In genomic region chr3:105862217-105862616, GRCh38 we compare ENCODE assay signal across 10 cellular contexts. TPM values are rescaled to one million over a fixed set of nuclear protein-coding genes. Genes with fewer than 3 reads are reported as not detected.
A peak's percentile ranks its signal among the peaks of the same experiment; 100 is the strongest.
DNase-seq lines count a peak whose midpoint lies in the region; ATAC-seq and TF ChIP-seq lines count a peak whose summit lies in the region.
"Had no signal": no experiment of that assay in that cellular context is flagged by ENCODE, and none has a peak within 500 bp of the region (broad histone marks: within the 10 kb centered on the region; RNA-seq: fewer than 3 reads in every experiment).

No MANE protein-coding gene starts in this region.

- peaks cover 92% of the 10 kb centered on the region for H3K79me2 ChIP-seq in neural cell (replicated peaks; ENCODE audit: insufficient read depth, low read length)

- POLR2A ChIA-PET in HEK293 (lab: Yijun Ruan, JAX), result no interaction called here

- peak; percentile 72 for ATAC-seq in GM18870 (IDR thresholded peaks at IDR 0.05; ENCODE audit: unreplicated experiment)
- ATAC-seq in HG03558 (IDR thresholded peaks at IDR 0.05; ENCODE audit: extremely low read depth, unreplicated experiment), result peak; percentile 72
- no peak for ATAC-seq in HG03108 (IDR thresholded peaks at IDR 0.05; ENCODE audit: unreplicated experiment)
- ATAC-seq: psoas muscle had no signal

- no peak overlapping the region for H2AFZ ChIP-seq in neural cell (ENCODE audit: low read depth, low read length)

- no peak for DNase-seq in activated T-cell treated with anti-CD3 and anti-CD28 coated beads, Interleukin-2, amount 50 U/mL, for 48 hours
- no peak for DNase-seq in GM19238 (ENCODE audit: insufficient read length, low spot score)
- DNase-seq in SW 1271 (lab: John Stamatoyannopoulos, UW), result no peak
- DNase-seq: KG1, psoas muscle had no signal

- H3K27ac ChIP-seq in HEK293 (ENCODE audit: extremely low read depth, low read depth, low read length) (no peak overlapping the region), neural cell (ENCODE audit: low read length) (no peak overlapping the region)
- H3K27ac ChIP-seq: psoas muscle had no signal

- H4K20me1 ChIP-seq in neural cell (ENCODE audit: insufficient read depth), result no peaks in the 10 kb centered on the region

- H3K4me1 ChIP-seq in HEK293 (ENCODE audit: control insufficient read depth, insufficient read depth, low read length), result 0 out of 2 replicates have a peak, but pooled peaks cover 4% of the 10 kb centered on the region

- H3F3A ChIP-seq in neural cell (ENCODE audit: insufficient read depth, low read length, poor library complexity, severe bottlenecking), result no peaks in the 10 kb centered on the region

- TF ChIP-seq CTCF in HEK293 (tag by site-specific recombination; IDR thresholded peaks at IDR 0.05) (no peak), neural cell (IDR thresholded peaks at IDR 0.05; ENCODE audit: poor library complexity, severe bottlenecking) (no peak)

- no peaks in the 10 kb centered on the region for H3K9me3 ChIP-seq in HEK293 (ENCODE audit: control insufficient read depth, insufficient read depth, low read depth, low read length)
- no peaks in the 10 kb centered on the region for H3K9me3 ChIP-seq in neural cell (ENCODE audit: low read length)
- H3K9me3 ChIP-seq: psoas muscle had no signal

- no peaks in the 10 kb centered on the region for H3K27me3 ChIP-seq in neural cell (ENCODE audit: insufficient read depth, low read depth, low read length)

- H3K36me3 ChIP-seq in HEK293 (ENCODE audit: control insufficient read depth in 2 of 2, insufficient read depth in 1 of 2, low read length in 2 of 2), result peaks cover 0 to 13% of the 10 kb centered on the region in 2 experiments; a peak in 1 of 3 replicates
- H3K36me3 ChIP-seq in neural cell (ENCODE audit: insufficient read depth, low read length), result peaks cover 4% of the 10 kb centered on the region

- H3K4me3 ChIP-seq in HEK293 (ENCODE audit: low read depth, low read length) (no peak overlapping the region), neural cell (ENCODE audit: low read length) (peak overlapping the region; percentile 87)
- H3K4me3 ChIP-seq: psoas muscle had no signal

- H3K9me2 ChIP-seq in neural cell (ENCODE audit: insufficient read depth, low read length), result no peaks in the 10 kb centered on the region

- TF ChIP-seq RAD21 in neural cell (conservative IDR thresholded peaks at IDR 0.05), result no peak

- TF ChIP-seq EP300 in neural cell (conservative IDR thresholded peaks at IDR 0.05; ENCODE audit: poor library complexity, severe bottlenecking), result no peak

- CTCF ChIA-PET in HEK293 (lab: Yijun Ruan, JAX), result no interaction called here

- no peak overlapping the region for H3K9ac ChIP-seq in neural cell (ENCODE audit: low read length)

- H3K4me2 ChIP-seq in neural cell (ENCODE audit: low read length), result peak overlapping the region; percentile 17

TF ChIP-seq in HEK293, 187 proteins besides CTCF, POLR2A, EP300 and RAD21:
- TF ChIP-seq PRDM4 (tag by site-specific recombination; IDR thresholded peaks at IDR 0.05) (no peak), ZNF449 (tag by site-specific recombination; IDR thresholded peaks at IDR 0.05) (no peak), PRDM1 (tag by site-specific recombination; IDR thresholded peaks at IDR 0.05) (peak; percentile 29; the same call in 1 of the 2 replicates), ZNF549 (tag by site-specific recombination; IDR thresholded peaks at IDR 0.05) (no peak)

TF ChIP-seq in neural cell, 6 proteins besides CTCF, POLR2A, EP300 and RAD21:
- TF ChIP-seq POLR2AphosphoS5 (IDR thresholded peaks at IDR 0.05) (no peak), MXI1 (conservative IDR thresholded peaks at IDR 0.05; ENCODE audit: poor library complexity, severe bottlenecking) (no peak), EZH2 (IDR thresholded peaks at IDR 0.05; ENCODE audit: borderline replicate concordance, insufficient read depth, low read length, poor library complexity, severe bottlenecking) (no peak), REST (IDR thresholded peaks at IDR 0.05; ENCODE audit: borderline replicate concordance) (no peak), SMC3 (conservative IDR thresholded peaks at IDR 0.05; ENCODE audit: poor library complexity) (no peak), TAF1 (IDR thresholded peaks at IDR 0.05; ENCODE audit: low read depth) (no peak)

RNA-seq across cellular contexts. Expression of gene CBLB, which starts 6.6 kb away (rescaled TPM):
- 32.6 and 36.4 TPM in 2 replicates for polyA plus RNA-seq in neural cell
- polyA minus RNA-seq in neural cell, result 120 and 212 TPM in 2 replicates
